Comparison of ENCODE assay signal across 8 cellular contexts in the genomic region with DNA sequence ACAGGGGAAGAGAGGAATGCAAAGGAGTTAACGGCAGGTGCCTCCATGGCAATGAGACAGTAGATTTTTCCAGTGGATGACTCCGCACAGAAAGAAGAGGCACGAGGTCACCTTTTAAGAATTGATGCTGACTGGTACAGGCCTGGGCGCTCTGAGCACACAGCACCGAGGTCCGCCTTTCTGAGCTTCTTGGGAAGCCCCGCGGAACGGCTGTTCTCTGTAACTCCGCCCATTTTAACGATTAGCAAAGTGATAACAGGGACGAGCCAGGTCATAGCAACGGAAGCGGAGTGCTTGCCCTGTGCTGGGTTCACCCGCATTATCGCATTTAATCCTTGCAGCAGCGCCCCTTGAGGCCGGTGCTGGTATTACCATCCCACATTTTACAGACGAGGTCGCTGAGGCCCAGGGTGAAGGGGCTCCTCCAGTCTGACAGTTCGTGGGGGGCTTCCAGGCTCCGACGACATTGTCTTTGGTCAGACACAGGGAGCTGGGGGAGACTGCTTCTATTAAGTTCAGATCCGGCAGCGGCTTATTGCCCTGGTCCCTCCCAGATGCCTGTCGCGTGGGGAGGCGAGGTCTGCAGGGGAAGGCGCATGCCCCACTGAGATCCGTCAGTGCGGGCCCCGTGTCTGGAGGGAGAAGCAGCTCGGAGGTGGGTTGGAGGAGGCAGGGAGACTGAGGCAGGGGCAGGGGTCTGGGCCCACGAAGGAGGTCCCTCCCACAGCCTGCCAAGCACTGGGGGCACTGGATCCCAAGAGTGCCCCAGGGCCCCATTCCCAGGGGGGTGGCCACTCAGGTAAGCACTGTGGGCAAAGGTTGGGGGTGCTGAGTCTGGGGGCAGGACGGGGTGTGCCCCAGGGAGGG. TPM values are rescaled to one million over a fixed set of nuclear protein-coding genes. Genes with fewer than 3 reads are reported as not detected.
A peak's percentile ranks its signal among the peaks of the same experiment; 100 is the strongest.
DNase-seq lines count a peak whose midpoint lies in the region; ATAC-seq and TF ChIP-seq lines count a peak whose summit lies in the region.

No MANE protein-coding gene starts in this region.

- peak overlapping the region; percentile 67 for H3K4me2 ChIP-seq in GM23248 (ENCODE audit: unreplicated experiment)

- H3K36me3 ChIP-seq in GM23248 (ENCODE audit: low read depth) (no peaks in the 10 kb centered on the region), lung (ENCODE audit: control insufficient read depth in 2 of 2, insufficient read depth in 2 of 2, low read length in 2 of 2) (no peaks in the 10 kb centered on the region)

- H3K4me3 ChIP-seq in GM23248 (peak overlapping the region; percentile 34; the same call in 1 of the 2 replicates), lung (no peak overlapping the region)

- ATAC-seq in lung (ENCODE audit: insufficient read depth, low FRiP score) (peak; percentile 42), HG02763 (IDR thresholded peaks at IDR 0.05; ENCODE audit: unreplicated experiment) (no peak)

- H3K9ac ChIP-seq in GM23248: no peak overlapping the region

- H3K79me2 ChIP-seq in GM23248 (ENCODE audit: insufficient read depth): no peaks in the 10 kb centered on the region

- TF ChIP-seq CTCF in CD14-positive monocyte (IDR thresholded peaks at IDR 0.05): peak; percentile 96
- TF ChIP-seq CTCF in lung (IDR thresholded peaks at IDR 0.05; ENCODE audit: control extremely low read depth, extremely low read depth): peak; percentile 60

- H3K27me3 ChIP-seq in GM23248 (replicated peaks; ENCODE audit: insufficient read depth) (no peaks in the 10 kb centered on the region), lung (ENCODE audit: control insufficient read depth, insufficient read depth) (no peaks in the 10 kb centered on the region)

- H3K36me3 Mint-ChIP-seq in CD14-positive monocyte: no peaks in the 10 kb centered on the region
- no peaks in the 10 kb centered on the region for H3K36me3 Mint-ChIP-seq in activated CD4-positive, alpha-beta T cell treated with anti-CD3 and anti-CD28 coated beads, Interleukin-2, amount 10 ng/mL, durations not matched to agents 24 days and 14 days (ENCODE audit: low read depth)

- H3K27me3 Mint-ChIP-seq in CD14-positive monocyte (ENCODE audit: low read depth in 3 of 3): peaks cover 4 to 10% (median 5%) of the 10 kb centered on the region in 3 donors
- H3K27me3 Mint-ChIP-seq in activated CD4-positive, alpha-beta T cell treated with anti-CD3 and anti-CD28 coated beads, Interleukin-2, amount 10 ng/mL, durations not matched to agents 24 days and 14 days: no peaks in the 10 kb centered on the region

- H3K27ac Mint-ChIP-seq in CD14-positive monocyte: peak overlapping the region in 2 of 7 donors; percentile 42 to 78
- no peak overlapping the region for H3K27ac Mint-ChIP-seq in activated CD4-positive, alpha-beta T cell treated with anti-CD3 and anti-CD28 coated beads, Interleukin-2, amount 10 ng/mL, durations not matched to agents 24 days and 14 days

- H3K4me1 Mint-ChIP-seq in CD14-positive monocyte: peaks cover 14% of the 10 kb centered on the region
- H3K4me1 Mint-ChIP-seq in activated CD4-positive, alpha-beta T cell treated with anti-CD3 and anti-CD28 coated beads, Interleukin-2, amount 10 ng/mL, durations not matched to agents 24 days and 14 days: peaks cover 20% of the 10 kb centered on the region

- 23 to 25% methylated on average over 34 of the region's 35 CpGs for WGBS in GM23248 (ENCODE audit: low coverage in 1 of 2, low lambda C conversion rate in 2 of 2, missing lambda C conversion rate in 2 of 2), 2 experiments
- 27 to 33% methylated on average over 35 of the region's 35 CpGs for WGBS in lung, 2 donors

- DNase-seq in CD14-positive monocyte (ENCODE audit: low spot score) (no peak), GM23248 (peak; percentile 53), NCI-H345 treated with DMSO at 0.1 percent for 48 hours (lab: John Stamatoyannopoulos, UW; ENCODE audit: unreplicated experiment) (peak; percentile 38), dedifferentiated amniotic fluid mesenchymal stem cell (ENCODE audit: extremely low spot score) (peak; percentile 39), lung (ENCODE audit: low spot score) (peak; percentile 65)
- peak; percentile 93 for DNase-seq in activated CD4-positive, alpha-beta T cell treated with anti-CD3 and anti-CD28 coated beads, Interleukin-2, amount 10 ng/mL, durations not matched to agents 24 days and 14 days
- peak; percentile 62 to 71 (median 68) for DNase-seq in stimulated activated CD4-positive, alpha-beta T cell treated with anti-CD3 and anti-CD28 coated beads, TNF-alpha, amount 100 ng/mL, for 4 hours (ENCODE audit: low read depth in 3 of 3)

- H4K20me1 ChIP-seq in GM23248 (ENCODE audit: insufficient read depth): no peaks in the 10 kb centered on the region

- no peaks in the 10 kb centered on the region for H3K9me2 ChIP-seq in GM23248 (ENCODE audit: insufficient read depth)

- peak overlapping the region in 1 of 2 donors; percentile 65 for H3K4me3 Mint-ChIP-seq in CD14-positive monocyte
- H3K4me3 Mint-ChIP-seq in activated CD4-positive, alpha-beta T cell treated with anti-CD3 and anti-CD28 coated beads, Interleukin-2, amount 10 ng/mL, durations not matched to agents 24 days and 14 days: peak overlapping the region; percentile 0

- H3K27ac ChIP-seq in GM23248: no peak overlapping the region
- H3K27ac ChIP-seq in lung (ENCODE audit: low read depth in 1 of 2, low read length in 1 of 2): no peak overlapping the region

- no peaks in the 10 kb centered on the region for H3K9me3 ChIP-seq in GM23248 (ENCODE audit: low read depth)
- H3K9me3 ChIP-seq in lung (ENCODE audit: control insufficient read depth in 2 of 2, insufficient read depth in 1 of 2, low read length in 1 of 2): peaks cover 0 to 2% of the 10 kb centered on the region in 2 donors

- in situ Hi-C loops in GM23248 (cut with MboI): loop anchor here (25.0 kb wide), 1 partner anchor 356 kb away; no protein-coding TSS in a partner anchor

- intact Hi-C loops in CD14-positive monocyte (cut with micrococcal nuclease): no loop called here
- intact Hi-C loops in activated CD4-positive, alpha-beta T cell treated with anti-CD3 and anti-CD28 coated beads, Interleukin-2, amount 10 ng/mL, durations not matched to agents 24 days and 14 days (cut with micrococcal nuclease): no loop called here

- no peaks in the 10 kb centered on the region for H3F3A ChIP-seq in GM23248 (ENCODE audit: insufficient read depth)

- peaks cover 0 to 2% (median 0%) of the 10 kb centered on the region in 7 donors for H3K9me3 Mint-ChIP-seq in CD14-positive monocyte
- no peaks in the 10 kb centered on the region for H3K9me3 Mint-ChIP-seq in activated CD4-positive, alpha-beta T cell treated with anti-CD3 and anti-CD28 coated beads, Interleukin-2, amount 10 ng/mL, durations not matched to agents 24 days and 14 days

- H3K4me1 ChIP-seq in GM23248 (ENCODE audit: insufficient read depth) (no peaks in the 10 kb centered on the region), lung (ENCODE audit: control insufficient read depth in 2 of 2, insufficient read depth in 2 of 2, low read length in 2 of 2) (no peaks in the 10 kb centered on the region)

- peak overlapping the region; percentile 65 for H2AFZ ChIP-seq in GM23248

RNA-seq across cellular contexts. Expression of a gene that starts 22.3 kb away (rescaled TPM):
- polyA plus RNA-seq in CD14-positive monocyte (not detected), GM23248 (2016; fragmentation: Nextera tagmentation; extraction: Ambion mirVana) (not detected in 2 replicates), lung (1 to 10 TPM; 2.1 to 2.6 TPM)
- not detected in 2 replicates for total RNA-seq in GM23248 (2014; rRNA removed; shearing (Covaris generic))
- total RNA-seq in activated CD4-positive, alpha-beta T cell treated with anti-CD3 and anti-CD28 coated beads, Interleukin-2, amount 10 ng/mL, durations not matched to agents 24 days and 14 days: not detected in 2 replicates
- total RNA-seq in lung: 1 to 10 TPM; 4.7 to 5.2 TPM
